1 cellular context compared by ENCODE assay signal in genomic region chr2:695111-695510, GRCh38.
TF ChIP-seq lines count a peak whose summit lies in the region.

No MANE protein-coding gene starts in this region.

TF ChIP-seq in GM23338, 12 proteins besides CTCF, POLR2A, EP300 and RAD21 (continued from another document):
- TF ChIP-seq REST (IDR thresholded peaks at IDR 0.05; ENCODE audit: unreplicated experiment) (no peak), ZNF331 (CRISPR knock-in tag; IDR thresholded peaks at IDR 0.05; ENCODE audit: low read depth) (no peak), CREB1 (CRISPR knock-in tag; IDR thresholded peaks at IDR 0.05; ENCODE audit: low read depth) (no peak), ETS1 (IDR thresholded peaks at IDR 0.05) (no peak), STAT1 (IDR thresholded peaks at IDR 0.05; ENCODE audit: unreplicated experiment) (no peak), NANOG (IDR thresholded peaks at IDR 0.05; ENCODE audit: borderline replicate concordance) (no peak), EZH2 (IDR thresholded peaks at IDR 0.05; ENCODE audit: low read depth, unreplicated experiment) (no peak), EZH2phosphoT487 (IDR thresholded peaks at IDR 0.05; ENCODE audit: unreplicated experiment) (no peak)
